ENCODE assay signal across 35 cellular contexts in genomic region chr13:78910147-78910546, GRCh38.
"Had no signal": no experiment of that assay in that cellular context is flagged by ENCODE, and none has a peak within 500 bp of the region (broad histone marks: within the 10 kb centered on the region; RNA-seq: fewer than 3 reads in every experiment).

No MANE protein-coding gene starts in this region.

- ATAC-seq: activated CD8-positive, alpha-beta memory T cell treated with anti-CD3 and anti-CD28 coated beads, Interleukin-2, amount 10 ng/mL, durations not matched to agents 7 days and 5 days; activated CD8-positive, alpha-beta T cell treated with anti-CD3 and anti-CD28 coated beads for 36 hours; activated naive CD4-positive, alpha-beta T cell treated with anti-CD3 and anti-CD28 coated beads, Interleukin-2, amount 50 U/mL, for 72 hours; body of pancreas had no signal

- H3K27me3 ChIP-seq: adrenal gland, body of pancreas, brain microvascular endothelial cell, breast epithelium had no signal

- FAIRE-seq: astrocyte, TTC549 had no signal

- H3K4me3 ChIP-seq: adrenal gland, body of pancreas, breast epithelium had no signal

- H3K4me3 Mint-ChIP-seq: activated B cell treated with CpG ODN at 0.5 μM for 24 hours; activated CD4-positive, alpha-beta memory T cell treated with anti-CD3 and anti-CD28 coated beads for 36 hours; activated CD4-positive, alpha-beta T cell treated with anti-CD3 and anti-CD28 coated beads, Interleukin-2, amount 10 ng/mL, durations not matched to agents 24 days and 14 days; activated CD8-positive, alpha-beta memory T cell treated with anti-CD3 and anti-CD28 coated beads, Interleukin-2, amount 10 ng/mL, durations not matched to agents 7 days and 5 days; activated CD8-positive, alpha-beta T cell treated with anti-CD3 and anti-CD28 coated beads for 36 hours; activated naive CD4-positive, alpha-beta T cell treated with anti-CD3 and anti-CD28 coated beads for 36 hours; activated naive CD8-positive, alpha-beta T cell treated with anti-CD3 and anti-CD28 coated beads for 36 hours; activated T-cell treated with anti-CD3 and anti-CD28 coated beads, Interleukin-2, amount 50 U/mL, for 24 hours; T-helper 1 cell treated with Interleukin-12 subunit alpha and Interleukin-12 subunit beta and Interleukin-4 antibody, amounts not matched to agents 30 μg/mL and 1 μg/mL, for 36 hours; T-helper 2 cell treated with Interferon-gamma antibody and Interleukin-4, amounts not matched to agents 5 μg/mL and 100 μg/mL, for 36 hours had no signal

- H3K9me3 Mint-ChIP-seq: activated B cell treated with CpG ODN at 0.5 μM for 24 hours; activated CD4-positive, alpha-beta memory T cell treated with anti-CD3 and anti-CD28 coated beads for 36 hours; activated CD4-positive, alpha-beta T cell treated with anti-CD3 and anti-CD28 coated beads, Interleukin-2, amount 10 ng/mL, durations not matched to agents 24 days and 14 days; activated CD8-positive, alpha-beta T cell treated with anti-CD3 and anti-CD28 coated beads for 36 hours; activated naive CD4-positive, alpha-beta T cell treated with anti-CD3 and anti-CD28 coated beads for 36 hours; activated naive CD8-positive, alpha-beta T cell treated with anti-CD3 and anti-CD28 coated beads for 36 hours; activated T-cell treated with anti-CD3 and anti-CD28 coated beads, Interleukin-2, amount 50 U/mL, for 24 hours; activated T-helper 2 cell treated with anti-CD3 and anti-CD28 coated beads, Interferon-gamma antibody, Interleukin-2, Interleukin-4, amounts not matched to agents 10 μg/mL and 5 μg/mL and 100 μg/mL, durations not matched to agents 14 hours and 24 hours and 36 hours; T-helper 1 cell treated with Interleukin-12 subunit alpha and Interleukin-12 subunit beta and Interleukin-4 antibody, amounts not matched to agents 30 μg/mL and 1 μg/mL, for 36 hours; T-helper 2 cell treated with Interferon-gamma antibody and Interleukin-4, amounts not matched to agents 5 μg/mL and 100 μg/mL, for 36 hours had no signal

- H3K9me3 ChIP-seq: adrenal gland, body of pancreas, breast epithelium had no signal

- H3K36me3 ChIP-seq: adrenal gland, brain microvascular endothelial cell, breast epithelium had no signal

- H3K27ac ChIP-seq: adrenal gland, body of pancreas, brain microvascular endothelial cell, breast epithelium, VCaP had no signal

- H3K27me3 Mint-ChIP-seq: activated CD4-positive, alpha-beta memory T cell treated with anti-CD3 and anti-CD28 coated beads for 36 hours; activated CD4-positive, alpha-beta T cell treated with anti-CD3 and anti-CD28 coated beads, Interleukin-2, amount 10 ng/mL, durations not matched to agents 24 days and 14 days; activated CD8-positive, alpha-beta memory T cell treated with anti-CD3 and anti-CD28 coated beads, Interleukin-2, amount 10 ng/mL, durations not matched to agents 7 days and 5 days; activated CD8-positive, alpha-beta T cell treated with anti-CD3 and anti-CD28 coated beads for 36 hours; activated naive CD8-positive, alpha-beta T cell treated with anti-CD3 and anti-CD28 coated beads for 36 hours; activated T-cell treated with anti-CD3 and anti-CD28 coated beads, Interleukin-2, amount 50 U/mL, for 24 hours had no signal

- DNase-seq: activated B cell treated with CpG ODN at 0.5 μM for 24 hours; activated CD4-positive, alpha-beta memory T cell treated with anti-CD3 and anti-CD28 coated beads for 36 hours; activated CD4-positive, alpha-beta T cell treated with anti-CD3 and anti-CD28 coated beads for 4 hours; activated CD4-positive, alpha-beta T cell treated with anti-CD3 and anti-CD28 coated beads, Interleukin-2, amount 10 ng/mL, durations not matched to agents 24 days and 14 days; activated CD4-positive, alpha-beta T cell treated with anti-CD3 and anti-CD28 coated beads, Interleukin-2, amount 50 U/mL, for 1 hour; activated CD4-positive, alpha-beta T cell treated with anti-CD3 and anti-CD28 coated beads, Interleukin-2, amount 50 U/mL, for 4 hours; activated CD4-positive, CD25-positive, alpha-beta regulatory T cell treated with anti-CD3 and anti-CD28 coated beads, Interleukin-2, amount 50 U/mL, for 72 hours; activated CD8-positive, alpha-beta memory T cell treated with anti-CD3 and anti-CD28 coated beads for 24 hours; activated CD8-positive, alpha-beta memory T cell treated with anti-CD3 and anti-CD28 coated beads, Interleukin-2, amount 10 ng/mL, durations not matched to agents 7 days and 5 days; activated CD8-positive, alpha-beta memory T cell treated with anti-CD3 and anti-CD28 coated beads, Interleukin-2, amount 50 U/mL, for 48 hours; activated CD8-positive, alpha-beta T cell treated with anti-CD3 and anti-CD28 coated beads for 36 hours; activated effector memory CD4-positive, alpha-beta T cell treated with Interleukin-2 at 50 U/mL for 16 hours; activated gamma-delta T cell; activated naive CD4-positive, alpha-beta T cell treated with anti-CD3 and anti-CD28 coated beads for 36 hours; activated naive CD4-positive, alpha-beta T cell treated with anti-CD3 and anti-CD28 coated beads, Interleukin-2, amount 50 U/mL, for 16 hours; activated naive CD8-positive, alpha-beta T cell treated with anti-CD3 and anti-CD28 coated beads for 36 hours; activated T-cell treated with anti-CD3 and anti-CD28 coated beads, Interleukin-2, amount 50 U/mL, for 24 hours; activated T-cell treated with anti-CD3 and anti-CD28 coated beads, Interleukin-2, amount 50 U/mL, for 48 hours; adrenal gland; amniotic stem cell; aorta; body of pancreas; brain microvascular endothelial cell; central memory CD4-positive, alpha-beta T cell; T-helper 1 cell; T-helper 2 cell; T-helper 9 cell had no signal

- H3K27ac Mint-ChIP-seq: activated B cell treated with CpG ODN at 0.5 μM for 24 hours; activated CD4-positive, alpha-beta memory T cell treated with anti-CD3 and anti-CD28 coated beads for 36 hours; activated CD4-positive, alpha-beta T cell treated with anti-CD3 and anti-CD28 coated beads, Interleukin-2, amount 10 ng/mL, durations not matched to agents 24 days and 14 days; activated CD8-positive, alpha-beta memory T cell treated with anti-CD3 and anti-CD28 coated beads, Interleukin-2, amount 10 ng/mL, durations not matched to agents 7 days and 5 days; activated CD8-positive, alpha-beta T cell treated with anti-CD3 and anti-CD28 coated beads for 36 hours; activated naive CD4-positive, alpha-beta T cell treated with anti-CD3 and anti-CD28 coated beads for 36 hours; activated naive CD4-positive, alpha-beta T cell treated with anti-CD3 and anti-CD28 coated beads, Interleukin-2, amount 50 U/mL, for 72 hours; activated naive CD8-positive, alpha-beta T cell treated with anti-CD3 and anti-CD28 coated beads for 36 hours; activated T-cell treated with anti-CD3 and anti-CD28 coated beads, Interleukin-2, amount 50 U/mL, for 24 hours; activated T-helper 2 cell treated with anti-CD3 and anti-CD28 coated beads, Interferon-gamma antibody, Interleukin-2, Interleukin-4, amounts not matched to agents 10 μg/mL and 5 μg/mL and 100 μg/mL, durations not matched to agents 14 hours and 24 hours and 36 hours; T-helper 1 cell treated with Interleukin-12 subunit alpha and Interleukin-12 subunit beta and Interleukin-4 antibody, amounts not matched to agents 30 μg/mL and 1 μg/mL, for 36 hours; T-helper 2 cell treated with Interferon-gamma antibody and Interleukin-4, amounts not matched to agents 5 μg/mL and 100 μg/mL, for 36 hours had no signal

- H3K4me1 ChIP-seq: adrenal gland, body of pancreas, breast epithelium had no signal

- H3K36me3 Mint-ChIP-seq: activated CD4-positive, alpha-beta memory T cell treated with anti-CD3 and anti-CD28 coated beads for 36 hours; activated CD8-positive, alpha-beta memory T cell treated with anti-CD3 and anti-CD28 coated beads, Interleukin-2, amount 10 ng/mL, durations not matched to agents 7 days and 5 days; activated naive CD4-positive, alpha-beta T cell treated with anti-CD3 and anti-CD28 coated beads, Interleukin-2, amount 50 U/mL, for 72 hours; activated naive CD8-positive, alpha-beta T cell treated with anti-CD3 and anti-CD28 coated beads for 36 hours had no signal

- H3K4me1 Mint-ChIP-seq: activated B cell treated with CpG ODN at 0.5 μM for 24 hours; activated CD4-positive, alpha-beta T cell treated with anti-CD3 and anti-CD28 coated beads, Interleukin-2, amount 10 ng/mL, durations not matched to agents 24 days and 14 days; activated CD8-positive, alpha-beta memory T cell treated with anti-CD3 and anti-CD28 coated beads, Interleukin-2, amount 10 ng/mL, durations not matched to agents 7 days and 5 days; activated naive CD8-positive, alpha-beta T cell treated with anti-CD3 and anti-CD28 coated beads for 36 hours had no signal
